25 cellular contexts compared by ENCODE assay signal in the genomic region with DNA sequence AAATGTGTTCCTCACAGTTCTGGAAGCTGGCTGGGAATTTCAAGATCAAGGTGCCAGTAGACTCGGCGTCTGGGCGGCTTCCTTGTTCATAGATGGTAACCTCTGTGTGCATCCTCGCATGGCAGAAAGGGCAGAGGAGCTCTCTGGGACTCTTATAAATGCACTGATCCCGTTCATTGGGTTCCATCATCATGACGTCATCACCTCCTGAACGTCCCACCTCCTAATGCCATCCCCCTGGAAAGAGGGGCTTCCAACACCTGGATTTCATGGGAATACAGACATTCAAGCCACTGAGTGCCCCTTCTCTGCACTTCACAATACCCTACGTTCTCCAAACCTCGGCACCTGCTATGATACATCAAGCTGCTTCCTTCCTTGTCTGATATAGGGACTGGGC. TPM values are rescaled to one million over a fixed set of nuclear protein-coding genes. Genes with fewer than 3 reads are reported as not detected.
"Had no signal": no experiment of that assay in that cellular context is flagged by ENCODE, and none has a peak within 500 bp of the region (broad histone marks: within the 10 kb centered on the region; RNA-seq: fewer than 3 reads in every experiment).

No MANE protein-coding gene starts in this region.

- H3K4me3 ChIP-seq: body of pancreas, gastrocnemius medialis, lung, tibial nerve had no signal

- H3K9me3 ChIP-seq: body of pancreas, gastrocnemius medialis had no signal

- H3K36me3 Mint-ChIP-seq: activated naive CD8-positive, alpha-beta T cell; natural killer cell treated with Interleukin-12 subunit alpha and Interleukin-12 subunit beta and Interleukin-15 and Interleukin-18, amount 100 ng/mL, for 72 hours had no signal

- DNase-seq: activated CD4-positive, alpha-beta T cell treated with anti-CD3 and anti-CD28 coated beads, Interleukin-2, amount 50 U/mL, for 4 hours; activated gamma-delta T cell treated with Interleukin-2 at 50 U/mL for 16 hours; amniotic stem cell; body of pancreas; central memory CD4-positive, alpha-beta T cell; gastrocnemius medialis; head of caudate nucleus; nucleus accumbens; posterior cingulate gyrus; retina; stimulated activated CD4-positive, alpha-beta T cell treated with anti-CD3 and anti-CD28 coated beads, Interleukin-12 subunit alpha, Interleukin-12 subunit beta, amount 100 ng/mL, for 4 hours; stimulated activated CD4-positive, alpha-beta T cell treated with anti-CD3 and anti-CD28 coated beads, Interleukin-1b, Interleukin-23, amount 100 ng/mL, for 48 hours; stimulated activated CD8-positive, alpha-beta memory T cell treated with anti-CD3 and anti-CD28 coated beads, Interleukin-4, amount 100 ng/mL, for 48 hours; stimulated activated naive CD4-positive, alpha-beta T cell treated with Interleukin-2 at 50 U/mL for 16 hours; substantia nigra had no signal

- H3K27me3 ChIP-seq: body of pancreas, gastrocnemius medialis, tibial nerve had no signal

- H3K4me3 Mint-ChIP-seq: activated naive CD8-positive, alpha-beta T cell; activated T-helper 1 cell treated with anti-CD3 and anti-CD28 coated beads, Interleukin-12 subunit alpha, Interleukin-12 subunit beta, Interleukin-2, Interleukin-4 antibody, amounts not matched to agents 30 ng/mL and 10 ng/mL and 1 ng/mL, durations not matched to agents 14 hours and 24 hours and 36 hours; mesothelial cell of epicardium; natural killer cell treated with Interleukin-12 subunit alpha and Interleukin-12 subunit beta and Interleukin-15 and Interleukin-18, amount 100 ng/mL, for 72 hours; T-helper 2 cell treated with Interferon-gamma antibody and Interleukin-4, amounts not matched to agents 5 μg/mL and 100 μg/mL, for 36 hours had no signal

- H3K36me3 ChIP-seq: gastrocnemius medialis, tibial nerve had no signal

- H3K4me1 ChIP-seq: body of pancreas, gastrocnemius medialis had no signal

- FAIRE-seq: colon, endometrium, TTC549 had no signal

- ATAC-seq: body of pancreas; gastrocnemius medialis; natural killer cell treated with Interleukin-12 subunit alpha and Interleukin-12 subunit beta and Interleukin-15 and Interleukin-18, amount 100 ng/mL, for 72 hours had no signal

- H3K27ac Mint-ChIP-seq: activated naive CD8-positive, alpha-beta T cell; activated T-helper 1 cell treated with anti-CD3 and anti-CD28 coated beads, Interleukin-12 subunit alpha, Interleukin-12 subunit beta, Interleukin-2, Interleukin-4 antibody, amounts not matched to agents 30 ng/mL and 10 ng/mL and 1 ng/mL, durations not matched to agents 14 hours and 24 hours and 36 hours; mesothelial cell of epicardium; natural killer cell treated with Interleukin-12 subunit alpha and Interleukin-12 subunit beta and Interleukin-15 and Interleukin-18, amount 100 ng/mL, for 72 hours; T-helper 2 cell treated with Interferon-gamma antibody and Interleukin-4, amounts not matched to agents 5 μg/mL and 100 μg/mL, for 36 hours had no signal

- H3K9me3 Mint-ChIP-seq: activated T-helper 1 cell treated with anti-CD3 and anti-CD28 coated beads, Interleukin-12 subunit alpha, Interleukin-12 subunit beta, Interleukin-2, Interleukin-4 antibody, amounts not matched to agents 30 ng/mL and 10 ng/mL and 1 ng/mL, durations not matched to agents 14 hours and 24 hours and 36 hours; natural killer cell treated with Interleukin-12 subunit alpha and Interleukin-12 subunit beta and Interleukin-15 and Interleukin-18, amount 100 ng/mL, for 72 hours; T-helper 2 cell treated with Interferon-gamma antibody and Interleukin-4, amounts not matched to agents 5 μg/mL and 100 μg/mL, for 36 hours had no signal

- H3K27ac ChIP-seq: body of pancreas had no signal

RNA-seq across cellular contexts. Expression of gene THBS2, which starts 37.5 kb away (rescaled TPM):
- total RNA-seq: activated T-helper 1 cell treated with anti-CD3 and anti-CD28 coated beads, Interleukin-12 subunit alpha, Interleukin-12 subunit beta, Interleukin-2, Interleukin-4 antibody, amounts not matched to agents 30 ng/mL and 10 ng/mL and 1 ng/mL, durations not matched to agents 14 hours and 24 hours and 36 hours; natural killer cell treated with Interleukin-12 subunit alpha and Interleukin-12 subunit beta and Interleukin-15 and Interleukin-18, amount 100 ng/mL, for 72 hours had no signal
